Comparison of ENCODE assay signal across 9 cellular contexts in genomic region chr17:30812218-30813177, GRCh38. TPM values are rescaled to one million over a fixed set of nuclear protein-coding genes. Genes with fewer than 3 reads are reported as not detected.
DNase-seq lines count a peak whose midpoint lies in the region; ATAC-seq lines count a peak whose summit lies in the region.
"Had no signal": no experiment of that assay in that cellular context is flagged by ENCODE, and none has a peak within 500 bp of the region (broad histone marks: within the 10 kb centered on the region; RNA-seq: fewer than 3 reads in every experiment).

No MANE protein-coding gene starts in this region.

- H3K4me1 ChIP-seq in CD4-positive, CD25-positive, alpha-beta regulatory T cell (ENCODE audit: control insufficient read depth, insufficient read depth, low read length, poor library complexity, severe bottlenecking), result peaks cover 76% of the 10 kb centered on the region

- no peaks in the 10 kb centered on the region for H3K27me3 Mint-ChIP-seq in CD4-positive, CD25-positive, alpha-beta regulatory T cell
- no peaks in the 10 kb centered on the region for H3K27me3 Mint-ChIP-seq in activated naive CD8-positive, alpha-beta T cell treated with anti-CD3 and anti-CD28 coated beads, Interleukin-2, amount 50 U/mL, for 24 hours
- no peaks in the 10 kb centered on the region for H3K27me3 Mint-ChIP-seq in memory B cell

- peaks cover 25 to 84% (median 54%) of the 10 kb centered on the region in 4 donors for H3K4me1 Mint-ChIP-seq in CD4-positive, CD25-positive, alpha-beta regulatory T cell
- H3K4me1 Mint-ChIP-seq in activated naive CD8-positive, alpha-beta T cell treated with anti-CD3 and anti-CD28 coated beads, Interleukin-2, amount 50 U/mL, for 24 hours, result peaks cover 58% of the 10 kb centered on the region
- peaks cover 26% of the 10 kb centered on the region for H3K4me1 Mint-ChIP-seq in memory B cell

- ATAC-seq in CD4-positive, CD25-positive, alpha-beta regulatory T cell (ENCODE audit: low read depth in 2 of 2), result no peak
- ATAC-seq in activated naive CD8-positive, alpha-beta T cell treated with anti-CD3 and anti-CD28 coated beads, Interleukin-2, amount 50 U/mL, for 24 hours, result peak; percentile 62
- ATAC-seq in memory B cell (ENCODE audit: low read depth) (no peak), HG03460 (IDR thresholded peaks at IDR 0.05; ENCODE audit: unreplicated experiment) (no peak), HG02678 (IDR thresholded peaks at IDR 0.05; ENCODE audit: unreplicated experiment) (no peak)

- DNase-seq in CD4-positive, CD25-positive, alpha-beta regulatory T cell, result no peak
- no peak for DNase-seq in activated naive CD8-positive, alpha-beta T cell treated with anti-CD3 and anti-CD28 coated beads, Interleukin-2, amount 50 U/mL, for 24 hours
- no peak for DNase-seq in memory B cell (ENCODE audit: low spot score in 2 of 2)
- DNase-seq in NCI-H2171 (lab: John Stamatoyannopoulos, UW), result no peak
- no peak for DNase-seq in activated gamma-delta T cell treated with Interleukin-2 at 50 U/mL for 16 hours
- DNase-seq: glutamatergic neuron had no signal

- H3K36me3 Mint-ChIP-seq in CD4-positive, CD25-positive, alpha-beta regulatory T cell, result peaks cover 6% of the 10 kb centered on the region
- peaks cover 17% of the 10 kb centered on the region for H3K36me3 Mint-ChIP-seq in activated naive CD8-positive, alpha-beta T cell treated with anti-CD3 and anti-CD28 coated beads, Interleukin-2, amount 50 U/mL, for 24 hours (ENCODE audit: low read depth)
- H3K36me3 Mint-ChIP-seq in memory B cell, result peaks cover 3% of the 10 kb centered on the region

- peak overlapping the region; percentile 77 to 93 (median 90) for H3K27ac Mint-ChIP-seq in CD4-positive, CD25-positive, alpha-beta regulatory T cell
- H3K27ac Mint-ChIP-seq in activated naive CD8-positive, alpha-beta T cell treated with anti-CD3 and anti-CD28 coated beads, Interleukin-2, amount 50 U/mL, for 24 hours, result peak overlapping the region; percentile 81
- H3K27ac Mint-ChIP-seq in memory B cell, result peak overlapping the region; percentile 54

- peak overlapping the region; percentile 57 to 87 (median 72) for H3K4me3 Mint-ChIP-seq in CD4-positive, CD25-positive, alpha-beta regulatory T cell
- H3K4me3 Mint-ChIP-seq in activated naive CD8-positive, alpha-beta T cell treated with anti-CD3 and anti-CD28 coated beads, Interleukin-2, amount 50 U/mL, for 24 hours, result no peak overlapping the region
- H3K4me3 Mint-ChIP-seq in memory B cell, result no peak overlapping the region

- H3K36me3 ChIP-seq in CD4-positive, CD25-positive, alpha-beta regulatory T cell (ENCODE audit: control insufficient read depth, insufficient read depth, low read length), result no peaks in the 10 kb centered on the region
- peaks cover 28% of the 10 kb centered on the region for H3K36me3 ChIP-seq in KOPT-K1 (ENCODE audit: insufficient read depth, low read length)

- H3K27me3 ChIP-seq in CD4-positive, CD25-positive, alpha-beta regulatory T cell (ENCODE audit: control insufficient read depth, insufficient read depth, low read length), result no peaks in the 10 kb centered on the region

- no peaks in the 10 kb centered on the region for H3K9me3 Mint-ChIP-seq in CD4-positive, CD25-positive, alpha-beta regulatory T cell
- H3K9me3 Mint-ChIP-seq in activated naive CD8-positive, alpha-beta T cell treated with anti-CD3 and anti-CD28 coated beads, Interleukin-2, amount 50 U/mL, for 24 hours, result no peaks in the 10 kb centered on the region
- H3K9me3 Mint-ChIP-seq in memory B cell, result no peaks in the 10 kb centered on the region

- peak overlapping the region; percentile 83 for H3K27ac ChIP-seq in CD4-positive, CD25-positive, alpha-beta regulatory T cell (ENCODE audit: insufficient read depth, low read length, poor library complexity, severe bottlenecking)
- peak overlapping the region; percentile 8 for H3K27ac ChIP-seq in KOPT-K1 (ENCODE audit: low read depth, low read length, poor library complexity, severe bottlenecking)

- H3K4me3 ChIP-seq in CD4-positive, CD25-positive, alpha-beta regulatory T cell (ENCODE audit: low read depth, low read length), result peak overlapping the region; percentile 53

- H3K9me3 ChIP-seq in CD4-positive, CD25-positive, alpha-beta regulatory T cell (ENCODE audit: control insufficient read depth in 2 of 2, low read length in 2 of 2), result no peaks in the 10 kb centered on the region
- H3K9me3 ChIP-seq in KOPT-K1 (ENCODE audit: insufficient read depth, low read length, poor library complexity, severe bottlenecking), result no peaks in the 10 kb centered on the region

RNA-seq across cellular contexts. Expression of gene CRLF3, which starts 12.0 kb away (rescaled TPM):
- 76.2 TPM for total RNA-seq in CD4-positive, CD25-positive, alpha-beta regulatory T cell
- polyA plus RNA-seq in CD4-positive, CD25-positive, alpha-beta regulatory T cell, result 100 to 1,000 TPM; 101 to 169 (median 131) TPM

RNA-seq across cellular contexts. Expression of gene ATAD5, which starts 19.3 kb away (rescaled TPM):
- 5.7 TPM for total RNA-seq in CD4-positive, CD25-positive, alpha-beta regulatory T cell
- 1 to 10 TPM in 3 of 4 donors, under 1 TPM in 1; 0.72 to 1.5 (median 1.2) TPM for polyA plus RNA-seq in CD4-positive, CD25-positive, alpha-beta regulatory T cell

Comparison
In these comparisons a context has a peak if more than half of its experiments do, and no peak if none do; other contexts are left out.
1. H3K4me3 Mint-ChIP-seq: peak in CD4-positive, CD25-positive, alpha-beta regulatory T cell (4 of 4); none in activated naive CD8-positive, alpha-beta T cell treated with anti-CD3 and anti-CD28 coated beads, Interleukin-2, amount 50 U/mL, for 24 hours (single experiment) and memory B cell (single experiment).
2. Peak in every context shown above with its lines, with median percentiles within 50 percentile points of each other: H3K27ac Mint-ChIP-seq.